Comparison of ENCODE assay signal across 11 cellular contexts in the genomic region with DNA sequence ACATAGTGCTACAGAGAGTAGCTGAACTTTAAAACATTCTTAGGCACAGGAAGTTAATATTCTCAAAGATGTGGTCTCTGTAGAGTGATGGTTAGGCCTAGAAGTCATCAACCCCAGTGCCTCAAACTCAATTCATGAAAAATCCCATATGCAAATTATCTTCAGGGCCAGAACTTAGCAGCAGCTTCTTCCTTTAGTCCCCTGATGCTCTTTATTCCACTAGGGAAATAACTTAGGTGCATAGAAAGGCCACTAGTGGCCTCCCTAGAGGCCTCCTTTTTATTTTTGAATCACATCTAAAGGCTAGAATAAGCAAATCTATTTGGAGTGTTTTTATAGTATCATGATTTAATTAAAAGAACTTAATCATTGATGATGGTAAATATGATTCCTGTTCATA.
DNase-seq lines count a peak whose midpoint lies in the region; ATAC-seq, FAIRE-seq and TF ChIP-seq lines count a peak whose summit lies in the region.
"Had no signal": no experiment of that assay in that cellular context is flagged by ENCODE, and none has a peak within 500 bp of the region (broad histone marks: within the 10 kb centered on the region; RNA-seq: fewer than 3 reads in every experiment).

No MANE protein-coding gene starts in this region.

- no peak for TF ChIP-seq POLR2A in GM18505 (IDR thresholded peaks at IDR 0.05; ENCODE audit: borderline replicate concordance, extremely low read depth, insufficient read depth, insufficient read length)

- H3F3A ChIP-seq in OCI-LY1 (ENCODE audit: insufficient read depth, low read length), result no peaks in the 10 kb centered on the region

- peak; percentile 56 for FAIRE-seq in A204.1 (lab: Jason Lieb, UNC)

- H3K4me3 ChIP-seq in OCI-LY1 (ENCODE audit: low read depth, low read length, poor library complexity, severe bottlenecking) (no peak overlapping the region), fibroblast of the aortic adventitia (ENCODE audit: low read depth, low read length) (no peak overlapping the region), HAP-1 (no peak overlapping the region)
- H3K4me3 ChIP-seq: SJSA1 had no signal

- H3K4me2 ChIP-seq in OCI-LY1 (ENCODE audit: low read length), result no peak overlapping the region

- H3K9me3 ChIP-seq in OCI-LY1 (ENCODE audit: low read length) (no peaks in the 10 kb centered on the region), HAP-1 (no peaks in the 10 kb centered on the region)
- H3K9me3 ChIP-seq: SJSA1 had no signal

- H3K9ac ChIP-seq in OCI-LY1 (ENCODE audit: low read length), result no peak overlapping the region

- H3K27ac ChIP-seq in OCI-LY1 (ENCODE audit: low read depth, low read length, poor library complexity, severe bottlenecking), result no peak overlapping the region
- H3K27ac ChIP-seq: SJSA1 had no signal

- TF ChIP-seq CTCF in OCI-LY1 (IDR thresholded peaks at IDR 0.05; ENCODE audit: low read length) (peak; percentile 21; the same call in 1 of the 2 replicates), fibroblast of the aortic adventitia (IDR thresholded peaks at IDR 0.05; ENCODE audit: insufficient read depth, low read length) (peak; percentile 43)

- DNase-seq in fibroblast of the aortic adventitia (ENCODE audit: low read depth) (no peak), HAP-1 (ENCODE audit: low spot score in 2 of 2) (no peak)
- DNase-seq: central memory CD4-positive, alpha-beta T cell; NCI-H1436 treated with DMSO at 0.1 percent for 48 hours had no signal

- peak; percentile 68 for ATAC-seq in GM18505 (IDR thresholded peaks at IDR 0.05; ENCODE audit: unreplicated experiment)
- no peak for ATAC-seq in HG03354 (IDR thresholded peaks at IDR 0.05; ENCODE audit: poor library complexity, severe bottlenecking, unreplicated experiment)
- no peak for ATAC-seq in GM18519 (IDR thresholded peaks at IDR 0.05; ENCODE audit: low FRiP score, unreplicated experiment)
- no peak for ATAC-seq in HG03521 (IDR thresholded peaks at IDR 0.05; ENCODE audit: unreplicated experiment)

- H3K9me2 ChIP-seq in OCI-LY1 (ENCODE audit: low read depth, low read length), result no peaks in the 10 kb centered on the region

- no peaks in the 10 kb centered on the region for H3K4me1 ChIP-seq in OCI-LY1 (ENCODE audit: insufficient read depth, low read length, severe bottlenecking)
- no peaks in the 10 kb centered on the region for H3K4me1 ChIP-seq in HAP-1
- H3K4me1 ChIP-seq: SJSA1 had no signal

- H3K36me3 ChIP-seq in OCI-LY1 (ENCODE audit: insufficient read depth, low read length) (no peaks in the 10 kb centered on the region), HAP-1 (replicated peaks) (no peaks in the 10 kb centered on the region)

- H2AFZ ChIP-seq in OCI-LY1 (ENCODE audit: low read length), result no peak overlapping the region

- H3K27me3 ChIP-seq in OCI-LY1 (ENCODE audit: insufficient read depth, low read length) (no peaks in the 10 kb centered on the region), HAP-1 (ENCODE audit: low read depth) (no peaks in the 10 kb centered on the region)
- H3K27me3 ChIP-seq: SJSA1 had no signal

- H4K20me1 ChIP-seq in OCI-LY1 (ENCODE audit: insufficient read depth, low read length), result no peaks in the 10 kb centered on the region

- in situ Hi-C loops in HAP-1 (cut with MboI; ENCODE audit: low sequenced_read_pairs), result loop anchor here (25.0 kb wide), 1 partner anchor 494 kb away; no protein-coding TSS in a partner anchor

- no peaks in the 10 kb centered on the region for H3K79me2 ChIP-seq in OCI-LY1 (ENCODE audit: insufficient read depth, low read length)
